In genomic region chr3:31875437-31875836, GRCh38 we compare ENCODE assay signal across 24 cellular contexts.
"Had no signal": no experiment of that assay in that cellular context is flagged by ENCODE, and none has a peak within 500 bp of the region (broad histone marks: within the 10 kb centered on the region; RNA-seq: fewer than 3 reads in every experiment).

No MANE protein-coding gene starts in this region.

- ATAC-seq: heart left ventricle; naive thymus-derived CD8-positive, alpha-beta T cell; right cardiac atrium; stimulated activated naive CD8-positive, alpha-beta T cell treated with anti-CD3 and anti-CD28 coated beads, Interleukin-15, Interleukin-2, amounts not matched to agents 100 U/mL and 50 U/mL, for 24 hours had no signal

- H3K4me1 ChIP-seq: heart left ventricle, testis had no signal

- H3K4me3 Mint-ChIP-seq: activated naive CD4-positive, alpha-beta T cell treated with anti-CD3 and anti-CD28 coated beads for 36 hours; activated naive CD8-positive, alpha-beta T cell treated with anti-CD3 and anti-CD28 coated beads for 36 hours; immature natural killer cell; naive thymus-derived CD8-positive, alpha-beta T cell; neural crest cell; T-helper 2 cell treated with Interferon-gamma antibody and Interleukin-4, amounts not matched to agents 5 μg/mL and 100 μg/mL, for 36 hours had no signal

- H3K9me3 Mint-ChIP-seq: activated naive CD4-positive, alpha-beta T cell treated with anti-CD3 and anti-CD28 coated beads for 36 hours; activated naive CD8-positive, alpha-beta T cell treated with anti-CD3 and anti-CD28 coated beads for 36 hours; immature natural killer cell; neural crest cell; T-helper 2 cell treated with Interferon-gamma antibody and Interleukin-4, amounts not matched to agents 5 μg/mL and 100 μg/mL, for 36 hours had no signal

- H3K4me3 ChIP-seq: adrenal gland, heart left ventricle, spleen, testis, transverse colon had no signal

- H3K9me3 ChIP-seq: adrenal gland, heart left ventricle, spleen, testis, transverse colon had no signal

- DNase-seq: activated CD4-positive, alpha-beta T cell treated with anti-CD3 and anti-CD28 coated beads for 4 hours; activated CD4-positive, alpha-beta T cell treated with anti-CD3 and anti-CD28 coated beads, Interleukin-2, amount 50 U/mL, for 48 hours; activated CD8-positive, alpha-beta memory T cell treated with anti-CD3 and anti-CD28 coated beads for 24 hours; activated effector memory CD4-positive, alpha-beta T cell treated with anti-CD3 and anti-CD28 coated beads, Interleukin-2, amount 50 U/mL, for 16 hours; activated naive CD4-positive, alpha-beta T cell treated with anti-CD3 and anti-CD28 coated beads for 36 hours; activated naive CD8-positive, alpha-beta T cell treated with anti-CD3 and anti-CD28 coated beads for 36 hours; adrenal gland; aorta; brain microvascular endothelial cell; dermis blood vessel endothelial cell; effector CD4-positive, alpha-beta T cell; heart left ventricle; immature natural killer cell; midbrain; naive thymus-derived CD8-positive, alpha-beta T cell; occipital lobe; right cardiac atrium; spleen; stimulated activated naive CD8-positive, alpha-beta T cell treated with anti-CD3 and anti-CD28 coated beads, Interleukin-15, Interleukin-2, amounts not matched to agents 100 U/mL and 50 U/mL, for 24 hours; T-helper 1 cell; testis; transverse colon had no signal

- H3K36me3 Mint-ChIP-seq: activated naive CD8-positive, alpha-beta T cell treated with anti-CD3 and anti-CD28 coated beads for 36 hours; immature natural killer cell; naive thymus-derived CD8-positive, alpha-beta T cell had no signal

- H3K27me3 ChIP-seq: adrenal gland, brain microvascular endothelial cell, heart left ventricle, spleen, testis, transverse colon had no signal

- H3K4me1 Mint-ChIP-seq: immature natural killer cell had no signal

- H3K27me3 Mint-ChIP-seq: activated naive CD8-positive, alpha-beta T cell treated with anti-CD3 and anti-CD28 coated beads for 36 hours had no signal

- H3K36me3 ChIP-seq: adrenal gland, brain microvascular endothelial cell, heart left ventricle, transverse colon had no signal

- H3K27ac Mint-ChIP-seq: activated naive CD4-positive, alpha-beta T cell treated with anti-CD3 and anti-CD28 coated beads for 36 hours; activated naive CD8-positive, alpha-beta T cell treated with anti-CD3 and anti-CD28 coated beads for 36 hours; immature natural killer cell; naive thymus-derived CD8-positive, alpha-beta T cell; T-helper 2 cell treated with Interferon-gamma antibody and Interleukin-4, amounts not matched to agents 5 μg/mL and 100 μg/mL, for 36 hours had no signal

- H3K27ac ChIP-seq: adrenal gland, heart left ventricle, spleen, testis, transverse colon had no signal
